18 cellular contexts compared by ENCODE assay signal in genomic region chr11:71799571-71800128, GRCh38. TPM values are rescaled to one million over a fixed set of nuclear protein-coding genes. Genes with fewer than 3 reads are reported as not detected.
"Had no signal": no experiment of that assay in that cellular context is flagged by ENCODE, and none has a peak within 500 bp of the region (broad histone marks: within the 10 kb centered on the region; RNA-seq: fewer than 3 reads in every experiment).

No MANE protein-coding gene starts in this region.

RNA-seq across cellular contexts. Expression of gene DEFB108B, which starts 33.4 kb away (rescaled TPM):
- total RNA-seq: dorsolateral prefrontal cortex; esophagus mucosa; fibroblast of lung; frontal cortex; glomerular endothelial cell; heart right ventricle; liver; lung microvascular endothelial cell; naive thymus-derived CD8-positive, alpha-beta T cell; osteoblast; psoas muscle; right lobe of liver; stomach; thoracic aorta; transverse colon; ureter had no signal
- polyA plus RNA-seq: fibroblast of lung; heart right ventricle; liver; naive thymus-derived CD8-positive, alpha-beta T cell; neural cell; psoas muscle; small intestine; stomach had no signal
